Comparison of ENCODE assay signal across 17 cellular contexts in the genomic region with DNA sequence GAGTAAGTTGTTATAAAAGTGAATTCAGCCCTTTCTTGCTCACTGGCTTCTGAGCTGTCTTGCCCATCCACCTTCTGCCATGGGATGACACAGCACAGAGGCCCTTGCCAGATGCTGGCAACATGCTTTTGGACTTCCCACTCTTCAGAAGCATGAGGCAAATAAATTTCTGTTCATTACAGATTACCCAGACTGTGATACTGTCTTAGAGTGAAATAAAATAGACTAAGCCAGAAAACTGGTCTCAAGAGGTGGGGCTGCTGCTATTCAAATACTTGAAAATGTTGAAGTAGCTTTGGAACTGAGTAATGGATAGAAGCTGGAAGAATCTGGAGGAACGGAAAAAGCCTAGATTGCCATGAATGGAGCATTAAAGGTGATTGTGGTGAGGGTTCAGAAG.
"Had no signal": no experiment of that assay in that cellular context is flagged by ENCODE, and none has a peak within 500 bp of the region (broad histone marks: within the 10 kb centered on the region; RNA-seq: fewer than 3 reads in every experiment).

No MANE protein-coding gene starts in this region.

- H3K9me3 Mint-ChIP-seq: nephron had no signal

- DNase-seq: activated CD4-positive, alpha-beta T cell treated with anti-CD3 and anti-CD28 coated beads, Interleukin-2, amount 50 U/mL, for 1 hour; activated CD8-positive, alpha-beta memory T cell treated with anti-CD3 and anti-CD28 coated beads for 24 hours; activated gamma-delta T cell treated with Interleukin-2 at 50 U/mL for 16 hours; amniotic stem cell; immature natural killer cell; right cardiac atrium; stimulated activated CD4-positive, alpha-beta T cell treated with anti-CD3 and anti-CD28 coated beads, Interleukin-15, amount 100 ng/mL, for 24 hours; stimulated activated CD4-positive, alpha-beta T cell treated with anti-CD3 and anti-CD28 coated beads, Interleukin-4, amount 100 ng/mL, for 1 hour; stimulated activated naive CD4-positive, alpha-beta T cell treated with Interleukin-2 at 50 U/mL for 16 hours; substantia nigra had no signal

- H3K27ac ChIP-seq: esophagus muscularis mucosa, prostate gland, skin epidermis, tibial nerve, vagina had no signal

- H3K4me3 ChIP-seq: esophagus muscularis mucosa, prostate gland, skin epidermis, tibial nerve, vagina had no signal

- H3K36me3 ChIP-seq: esophagus muscularis mucosa, prostate gland, tibial nerve, vagina had no signal

- H3K4me3 Mint-ChIP-seq: activated naive CD8-positive, alpha-beta T cell; immature natural killer cell; nephron had no signal

- H3K4me1 ChIP-seq: esophagus muscularis mucosa, prostate gland, tibial nerve, vagina had no signal

- H3K9me3 ChIP-seq: esophagus muscularis mucosa, prostate gland, tibial nerve, vagina had no signal

- H3K27me3 Mint-ChIP-seq: activated naive CD8-positive, alpha-beta T cell had no signal

- H3K27me3 ChIP-seq: esophagus muscularis mucosa, tibial nerve, vagina had no signal

- H3K4me1 Mint-ChIP-seq: immature natural killer cell had no signal

- H3K36me3 Mint-ChIP-seq: activated naive CD8-positive, alpha-beta T cell; immature natural killer cell had no signal

- H3K27ac Mint-ChIP-seq: activated naive CD8-positive, alpha-beta T cell; immature natural killer cell; nephron had no signal

- ATAC-seq: right cardiac atrium had no signal
